In the genomic region with DNA sequence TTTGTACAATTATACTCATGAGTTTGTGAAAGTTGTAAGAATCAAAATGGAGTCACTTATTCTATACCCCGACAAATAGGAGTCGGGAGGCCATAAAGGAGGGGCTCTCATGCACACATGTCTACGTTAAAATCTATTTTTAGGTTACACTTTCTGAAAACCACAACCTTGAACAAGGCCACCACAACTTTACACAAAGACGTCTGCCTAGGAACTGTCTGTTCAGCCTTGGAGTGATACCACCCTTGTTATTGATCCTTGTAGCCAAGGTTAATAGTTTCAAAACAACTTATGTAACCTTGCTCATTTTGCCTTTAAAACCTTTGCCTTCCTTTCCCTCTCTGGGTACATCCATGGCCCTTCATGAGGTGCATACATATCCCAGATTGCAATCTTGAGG, we compare ENCODE assay signal across 18 cellular contexts. TPM values are rescaled to one million over a fixed set of nuclear protein-coding genes. Genes with fewer than 3 reads are reported as not detected.
DNase-seq lines count a peak whose midpoint lies in the region; ATAC-seq, FAIRE-seq and TF ChIP-seq lines count a peak whose summit lies in the region.
"Had no signal": no experiment of that assay in that cellular context is flagged by ENCODE, and none has a peak within 500 bp of the region (broad histone marks: within the 10 kb centered on the region; RNA-seq: fewer than 3 reads in every experiment).

No MANE protein-coding gene starts in this region.

- peaks cover 16% of the 10 kb centered on the region for H3K4me1 ChIP-seq in effector memory CD4-positive, alpha-beta T cell (ENCODE audit: control insufficient read depth, insufficient read depth, low read length, poor library complexity, severe bottlenecking)
- H3K4me1 ChIP-seq in pancreas = peaks cover 0 to 4% (median 0%) of the 10 kb centered on the region in 3 donors

- H3K9me3 Mint-ChIP-seq in activated T-cell treated with anti-CD3 and anti-CD28 coated beads, Interleukin-2, amount 50 U/mL, for 24 hours = no peaks in the 10 kb centered on the region
- H3K9me3 Mint-ChIP-seq: neural crest cell had no signal

- intact Hi-C loops in pancreas (cut with DNase I) = no loop called here

- ATAC-seq in pancreas (no peak), HG02981 (IDR thresholded peaks at IDR 0.05; ENCODE audit: unreplicated experiment) (no peak), GM19455 (IDR thresholded peaks at IDR 0.05; ENCODE audit: unreplicated experiment) (no peak)
- ATAC-seq: SK-N-SH treated with all-trans-retinoic acid at 6 μM for 48 hours had no signal

- H3K27ac ChIP-seq in KOPT-K1 (ENCODE audit: low read depth, low read length, poor library complexity, severe bottlenecking) (peak overlapping the region; percentile 31), pancreas (no peak overlapping the region)
- peak overlapping the region; percentile 59 for H3K27ac ChIP-seq in effector memory CD4-positive, alpha-beta T cell (ENCODE audit: insufficient read depth, low read length, poor library complexity, severe bottlenecking)
- H3K27ac ChIP-seq: GM23248, PC-9, WERI-Rb-1 had no signal

- peak overlapping the region; percentile 85 for H3K27ac Mint-ChIP-seq in activated T-cell treated with anti-CD3 and anti-CD28 coated beads, Interleukin-2, amount 50 U/mL, for 24 hours

- no peak for TF ChIP-seq CTCF in pancreas (IDR thresholded peaks at IDR 0.05)

- H3K4me3 ChIP-seq in effector memory CD4-positive, alpha-beta T cell (ENCODE audit: insufficient read depth, low read depth, low read length, poor library complexity, severe bottlenecking) = no peak overlapping the region
- no peak overlapping the region for H3K4me3 ChIP-seq in pancreas
- H3K4me3 ChIP-seq: GM23248, PC-9 had no signal

- peak overlapping the region; percentile 50 for H3K4me3 Mint-ChIP-seq in activated T-cell treated with anti-CD3 and anti-CD28 coated beads, Interleukin-2, amount 50 U/mL, for 24 hours
- H3K4me3 Mint-ChIP-seq: neural crest cell had no signal

- peaks cover 62% of the 10 kb centered on the region for H3K4me1 Mint-ChIP-seq in activated T-cell treated with anti-CD3 and anti-CD28 coated beads, Interleukin-2, amount 50 U/mL, for 24 hours (ENCODE audit: low read depth)

- 44 to 52% methylated on average over 4 of the region's 4 CpGs for WGBS in pancreas, 2 donors

- H3K9me3 ChIP-seq in KOPT-K1 (ENCODE audit: insufficient read depth, low read length, poor library complexity, severe bottlenecking) = no peaks in the 10 kb centered on the region
- H3K9me3 ChIP-seq in effector memory CD4-positive, alpha-beta T cell (ENCODE audit: control insufficient read depth, low read length) = no peaks in the 10 kb centered on the region
- no peaks in the 10 kb centered on the region for H3K9me3 ChIP-seq in pancreas

- FAIRE-seq in pancreas (lab: Jason Lieb, UNC) = no peak

- no peaks in the 10 kb centered on the region for H3K27me3 ChIP-seq in effector memory CD4-positive, alpha-beta T cell (replicated peaks; ENCODE audit: control insufficient read depth, insufficient read depth, low read length, poor library complexity, severe bottlenecking)
- no peaks in the 10 kb centered on the region for H3K27me3 ChIP-seq in pancreas

- no peaks in the 10 kb centered on the region for H3K27me3 Mint-ChIP-seq in activated T-cell treated with anti-CD3 and anti-CD28 coated beads, Interleukin-2, amount 50 U/mL, for 24 hours

- H3K36me3 ChIP-seq in KOPT-K1 (ENCODE audit: insufficient read depth, low read length) (no peaks in the 10 kb centered on the region), pancreas (no peaks in the 10 kb centered on the region)
- no peaks in the 10 kb centered on the region for H3K36me3 ChIP-seq in effector memory CD4-positive, alpha-beta T cell (ENCODE audit: control insufficient read depth, insufficient read depth, low read length)

- H3K36me3 Mint-ChIP-seq in activated T-cell treated with anti-CD3 and anti-CD28 coated beads, Interleukin-2, amount 50 U/mL, for 24 hours (ENCODE audit: low read depth) = peaks cover 4% of the 10 kb centered on the region

- no peak for DNase-seq in activated T-cell treated with anti-CD3 and anti-CD28 coated beads, Interleukin-2, amount 50 U/mL, for 24 hours
- no peak for DNase-seq in activated T-cell treated with anti-CD3 and anti-CD28 coated beads, Interleukin-2, amount 50 U/mL, for 1 hour
- DNase-seq in T-helper 22 cell (ENCODE audit: low read depth) (peak; percentile 20), pancreas (no peak)
- peak in 1 of 3 donors; percentile 14 for DNase-seq in effector memory CD4-positive, alpha-beta T cell
- DNase-seq: amygdala, GM23248, hypothalamus, NCI-H2081, NCI-H524 treated with DMSO at 0.1 percent for 48 hours, PC-9, substantia nigra, WERI-Rb-1 had no signal

RNA-seq across cellular contexts. Expression of a gene that starts 4.1 kb away (rescaled TPM):
- 10 to 100 TPM; 28.6 to 41.3 (median 33.7) TPM for total RNA-seq in pancreas
- 10 to 100 TPM; 15.7 to 50.1 TPM for polyA plus RNA-seq in pancreas

Comparison
In these comparisons a context has a peak if more than half of its experiments do, and no peak if none do; other contexts are left out.
1. H3K27ac ChIP-seq: peak in KOPT-K1 (single experiment) and effector memory CD4-positive, alpha-beta T cell (single experiment); none in pancreas (0 of 4).